16 cellular contexts compared by ENCODE assay signal in genomic region chr12:77893918-77894317, GRCh38.
DNase-seq lines count a peak whose midpoint lies in the region; ATAC-seq lines count a peak whose summit lies in the region.
"Had no signal": no experiment of that assay in that cellular context is flagged by ENCODE, and none has a peak within 500 bp of the region (broad histone marks: within the 10 kb centered on the region; RNA-seq: fewer than 3 reads in every experiment).

No MANE protein-coding gene starts in this region.

- no peak overlapping the region for H3K27ac ChIP-seq in neuronal stem cell (replicated peaks; ENCODE audit: low read length)

- H4K8ac ChIP-seq in neuronal stem cell (ENCODE audit: low read depth, low read length): no peak overlapping the region

- no peak overlapping the region for H2AK5ac ChIP-seq in neuronal stem cell (ENCODE audit: low read depth, low read length)

- in situ Hi-C loops in G401 (cut with HindIII; ENCODE audit: low sequenced_read_pairs): no loop called here

- H3K4me2 ChIP-seq in neuronal stem cell (ENCODE audit: insufficient read depth, low read length, poor library complexity, severe bottlenecking): no peak overlapping the region

- no peak overlapping the region for H2BK12ac ChIP-seq in neuronal stem cell (ENCODE audit: low read length)

- H3K18ac ChIP-seq in neuronal stem cell (ENCODE audit: low read length): no peak overlapping the region

- H3K14ac ChIP-seq in neuronal stem cell (ENCODE audit: low read length): no peak overlapping the region

- H4K91ac ChIP-seq in neuronal stem cell (ENCODE audit: low read depth, low read length, poor library complexity): no peak overlapping the region

- ATAC-seq in GM21390 (IDR thresholded peaks at IDR 0.05; ENCODE audit: unreplicated experiment): no peak
- ATAC-seq: natural killer cell treated with Interleukin-12 subunit alpha and Interleukin-12 subunit beta and Interleukin-15 and Interleukin-18, amount 100 ng/mL, for 72 hours; stimulated activated naive CD8-positive, alpha-beta T cell treated with anti-CD3 and anti-CD28 coated beads, Interleukin-15, amount 100 ng/mL, for 72 hours had no signal

- H3K4ac ChIP-seq in neuronal stem cell (ENCODE audit: low read length): no peak overlapping the region

- no peak overlapping the region for H2BK15ac ChIP-seq in neuronal stem cell (ENCODE audit: low read length)

- no peak overlapping the region for H3K9ac ChIP-seq in neuronal stem cell (ENCODE audit: low read depth, low read length, poor library complexity)

- no peak overlapping the region for H3K4me3 ChIP-seq in neuronal stem cell (ENCODE audit: low read length in 2 of 2)

- H2BK120ac ChIP-seq in neuronal stem cell (ENCODE audit: low read depth, low read length): no peak overlapping the region

- peak; percentile 41 for DNase-seq in G401 (ENCODE audit: low spot score)
- peak; percentile 12 for DNase-seq in NCI-H82 treated with DMSO at 0.1 percent for 48 hours (lab: John Stamatoyannopoulos, UW; ENCODE audit: unreplicated experiment)
- DNase-seq in dermis blood vessel endothelial cell: peak; percentile 83
- peak; percentile 88 for DNase-seq in mucosa of gallbladder (ENCODE audit: low spot score)
- DNase-seq in neuronal stem cell (ENCODE audit: low spot score): no peak
- no peak for DNase-seq in NCI-H510A (lab: John Stamatoyannopoulos, UW)
- no peak for DNase-seq in activated effector memory CD4-positive, alpha-beta T cell treated with anti-CD3 and anti-CD28 coated beads, Interleukin-2, amount 50 U/mL, for 16 hours
- DNase-seq: activated CD4-positive, alpha-beta T cell treated with anti-CD3 and anti-CD28 coated beads, Interleukin-2, amount 10 ng/mL, durations not matched to agents 24 days and 14 days; activated naive CD4-positive, alpha-beta T cell treated with anti-CD3 and anti-CD28 coated beads for 36 hours; CD4-positive, alpha-beta T cell; effector memory CD4-positive, alpha-beta T cell; NCI-H2081 treated with DMSO at 0.1 percent for 48 hours; stimulated activated CD4-positive, alpha-beta T cell treated with anti-CD3 and anti-CD28 coated beads, Interleukin-1b, Interleukin-23, amount 100 ng/mL, for 48 hours; stimulated activated naive CD8-positive, alpha-beta T cell treated with anti-CD3 and anti-CD28 coated beads, Interleukin-15, amount 100 ng/mL, for 72 hours had no signal

- H2BK5ac ChIP-seq in neuronal stem cell (ENCODE audit: low read length): no peak overlapping the region

- no peaks in the 10 kb centered on the region for H3K27me3 ChIP-seq in neuronal stem cell (ENCODE audit: control insufficient read depth in 3 of 3, insufficient read depth in 3 of 3, low read depth in 1 of 3, low read length in 3 of 3)

- H3K36me3 ChIP-seq in neuronal stem cell (replicated peaks in 1 of 2; ENCODE audit: control insufficient read depth in 2 of 2, insufficient read depth in 2 of 2, low read length in 2 of 2): no peaks in the 10 kb centered on the region

- no peak overlapping the region for H3K23ac ChIP-seq in neuronal stem cell (ENCODE audit: low read depth, low read length, poor library complexity)

- H3K79me1 ChIP-seq in neuronal stem cell (ENCODE audit: low read depth, low read length): no peaks in the 10 kb centered on the region

- H3K4me1 ChIP-seq in neuronal stem cell (ENCODE audit: control insufficient read depth in 2 of 2, insufficient read depth in 1 of 2, low read depth in 1 of 2, low read length in 2 of 2): no peaks in the 10 kb centered on the region

- no peaks in the 10 kb centered on the region for H3K9me3 ChIP-seq in neuronal stem cell (replicated peaks in 1 of 2; ENCODE audit: control insufficient read depth in 2 of 2, insufficient read depth in 1 of 2, low read depth in 1 of 2, low read length in 2 of 2)

- H2AFZ ChIP-seq in neuronal stem cell (ENCODE audit: low read length): no peak overlapping the region

Comparison
In these comparisons a context has a peak if more than half of its experiments do, and no peak if none do; other contexts are left out.
1. DNase-seq: peak in G401 (single experiment), NCI-H82 treated with DMSO at 0.1 percent for 48 hours (single experiment), dermis blood vessel endothelial cell (single experiment) and mucosa of gallbladder (single experiment); none in neuronal stem cell (single experiment), NCI-H510A (single experiment) and activated effector memory CD4-positive, alpha-beta T cell treated with anti-CD3 and anti-CD28 coated beads, Interleukin-2, amount 50 U/mL, for 16 hours (single experiment).